ENCODE assay signal across 1 cellular context in genomic region chr20:50111120-50111828, GRCh38.
TF ChIP-seq lines count a peak whose summit lies in the region.

No MANE protein-coding gene starts in this region.

TF ChIP-seq in HepG2, 621 proteins besides CTCF, POLR2A, EP300 and RAD21 (continued from another document):
- TF ChIP-seq ZSCAN5A (CRISPR knock-in tag; IDR thresholded peaks at IDR 0.05; ENCODE audit: borderline replicate concordance) (peak; percentile 66; the same call in 1 of the 2 replicates), PPARG (CRISPR knock-in tag; conservative IDR thresholded peaks at IDR 0.05) (no peak), ZNF878 (CRISPR knock-in tag; IDR thresholded peaks at IDR 0.05) (0 out of 2 replicates have a peak, but pooled peaks have one; percentile 31), AKAP8 (CRISPR knock-in tag; IDR thresholded peaks at IDR 0.05) (0 out of 2 replicates have a peak, but pooled peaks have one; percentile 47), ZFY (CRISPR knock-in tag; IDR thresholded peaks at IDR 0.05) (peak; percentile 8; the same call in 1 of the 2 replicates), ZBTB34 (CRISPR knock-in tag; IDR thresholded peaks at IDR 0.05) (0 out of 2 replicates have a peak, but pooled peaks have one; percentile 33), MAFG (CRISPR knock-in tag; IDR thresholded peaks at IDR 0.05) (0 out of 2 replicates have a peak, but pooled peaks have one; percentile 60), AGO1 (IDR thresholded peaks at IDR 0.05; ENCODE audit: low read depth, low read length, poor library complexity, severe bottlenecking) (no peak), TBP (CRISPR knock-in tag; IDR thresholded peaks at IDR 0.05) (no peak), ZNF143 (CRISPR knock-in tag; IDR thresholded peaks at IDR 0.05) (no peak), ARNT2 (CRISPR knock-in tag; IDR thresholded peaks at IDR 0.05; ENCODE audit: low read depth) (0 out of 2 replicates have a peak, but pooled peaks have one; percentile 50), BCL6 (CRISPR knock-in tag; IDR thresholded peaks at IDR 0.05) (no peak), ZNF816 (CRISPR knock-in tag; IDR thresholded peaks at IDR 0.05; ENCODE audit: borderline replicate concordance) (no peak), SMYD3 (CRISPR knock-in tag; IDR thresholded peaks at IDR 0.05) (0 out of 2 replicates have a peak, but pooled peaks have one; percentile 60), ATF7 (IDR thresholded peaks at IDR 0.05) (no peak), ATF7 (CRISPR knock-in tag; IDR thresholded peaks at IDR 0.05) (no peak), ZNF280D (CRISPR knock-in tag; IDR thresholded peaks at IDR 0.05) (0 out of 2 replicates have a peak, but pooled peaks have one; percentile 43), MATR3 (CRISPR knock-in tag; IDR thresholded peaks at IDR 0.05) (no peak), AGO2 (optimal IDR thresholded peaks at IDR 0.05; ENCODE audit: low read depth, low read length) (no peak), ZNF691 (CRISPR knock-in tag; IDR thresholded peaks at IDR 0.05; ENCODE audit: borderline replicate concordance, low read depth) (no peak), ZBTB2 (CRISPR knock-in tag; IDR thresholded peaks at IDR 0.05; ENCODE audit: low read depth) (no peak), MIER2 (CRISPR knock-in tag; IDR thresholded peaks at IDR 0.05) (no peak), THYN1 (CRISPR knock-in tag; IDR thresholded peaks at IDR 0.05; ENCODE audit: borderline replicate concordance, low read depth) (0 out of 2 replicates have a peak, but pooled peaks have one; percentile 30), PITX1 (CRISPR knock-in tag; IDR thresholded peaks at IDR 0.05) (peak; percentile 15; the same call in 1 of the 2 replicates), CBX1 (IDR thresholded peaks at IDR 0.05; ENCODE audit: low read depth) (no peak), BRF2 (CRISPR knock-in tag; IDR thresholded peaks at IDR 0.05) (no peak), YEATS2 (CRISPR knock-in tag; IDR thresholded peaks at IDR 0.05; ENCODE audit: borderline replicate concordance) (no peak), ZNF770 (CRISPR knock-in tag; IDR thresholded peaks at IDR 0.05) (no peak), TARDBP (CRISPR knock-in tag; IDR thresholded peaks at IDR 0.05) (peak; percentile 42; the same call in 1 of the 2 replicates), NR2F1 (CRISPR knock-in tag; IDR thresholded peaks at IDR 0.05) (no peak), ZNF501 (CRISPR knock-in tag; IDR thresholded peaks at IDR 0.05) (no peak), HOXA7 (CRISPR knock-in tag; IDR thresholded peaks at IDR 0.05) (no peak)
